Comparison of ENCODE assay signal across 14 cellular contexts in the genomic region with DNA sequence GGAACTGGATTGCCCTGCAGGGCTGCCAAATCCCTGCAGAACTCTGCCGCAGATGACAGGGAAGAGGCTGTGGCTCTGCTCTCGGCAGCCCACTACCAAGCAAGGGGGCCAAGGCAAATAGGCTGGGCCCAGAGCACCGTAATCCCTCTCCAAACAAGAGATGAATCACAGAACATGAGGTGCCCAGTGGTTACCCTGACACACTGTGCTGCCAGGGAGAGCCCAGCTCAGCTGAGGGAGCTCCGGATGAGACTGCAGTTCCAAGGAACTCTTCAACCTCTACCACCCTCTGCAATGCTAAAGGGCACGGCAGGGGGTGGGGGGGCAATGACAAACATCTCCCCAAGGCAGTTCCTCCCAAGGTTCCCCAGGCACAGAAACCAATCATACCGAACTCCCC. TPM values are rescaled to one million over a fixed set of nuclear protein-coding genes. Genes with fewer than 3 reads are reported as not detected.
DNase-seq lines count a peak whose midpoint lies in the region; ATAC-seq and TF ChIP-seq lines count a peak whose summit lies in the region.
"Had no signal": no experiment of that assay in that cellular context is flagged by ENCODE, and none has a peak within 500 bp of the region (broad histone marks: within the 10 kb centered on the region; RNA-seq: fewer than 3 reads in every experiment).

No MANE protein-coding gene starts in this region.

- H3K4me1 Mint-ChIP-seq in activated CD4-positive, alpha-beta T cell treated with anti-CD3 and anti-CD28 coated beads, Interleukin-2, amount 10 ng/mL, durations not matched to agents 24 days and 14 days = no peaks in the 10 kb centered on the region
- H3K4me1 Mint-ChIP-seq in activated T-cell treated with anti-CD3 and anti-CD28 coated beads, Interleukin-2, amount 50 U/mL, for 4 hours (ENCODE audit: low read depth) = no peaks in the 10 kb centered on the region
- H3K4me1 Mint-ChIP-seq: activated naive CD4-positive, alpha-beta T cell treated with anti-CD3 and anti-CD28 coated beads, Interleukin-2, amount 10 ng/mL, durations not matched to agents 7 days and 5 days; naive B cell had no signal

- ATAC-seq in psoas muscle (peak; percentile 40 to 87 (median 66)), GM18520 (IDR thresholded peaks at IDR 0.05; ENCODE audit: unreplicated experiment) (no peak)
- ATAC-seq in activated T-cell treated with anti-CD3 and anti-CD28 coated beads, Interleukin-2, amount 50 U/mL, for 4 hours = no peak
- ATAC-seq: activated CD8-positive, alpha-beta T cell treated with anti-CD3 and anti-CD28 coated beads, Interleukin-2, amount 10 ng/mL, durations not matched to agents 7 days and 5 days; HCT116 had no signal

- H3K4me1 ChIP-seq in HUES48 (ENCODE audit: control insufficient read depth, insufficient read depth, low read length) (peaks cover 18% of the 10 kb centered on the region), psoas muscle (peaks cover 13% of the 10 kb centered on the region)

- H3K36me3 ChIP-seq in HUES48 (ENCODE audit: control insufficient read depth, insufficient read depth, low read length) (peaks cover 13% of the 10 kb centered on the region; the same call in 1 of the 2 replicates), psoas muscle (ENCODE audit: insufficient read depth in 1 of 2, low read depth in 1 of 2) (peaks cover 0 to 16% of the 10 kb centered on the region in 2 donors)

- H3K4me3 ChIP-seq in HUES48 (ENCODE audit: low read depth, low read length) (no peak overlapping the region), psoas muscle (no peak overlapping the region)

- no peaks in the 10 kb centered on the region for H3K36me3 Mint-ChIP-seq in activated CD4-positive, alpha-beta T cell treated with anti-CD3 and anti-CD28 coated beads, Interleukin-2, amount 10 ng/mL, durations not matched to agents 24 days and 14 days (ENCODE audit: low read depth)
- no peaks in the 10 kb centered on the region for H3K36me3 Mint-ChIP-seq in activated T-cell treated with anti-CD3 and anti-CD28 coated beads, Interleukin-2, amount 50 U/mL, for 4 hours (ENCODE audit: insufficient read depth)
- H3K36me3 Mint-ChIP-seq: activated naive CD4-positive, alpha-beta T cell treated with anti-CD3 and anti-CD28 coated beads, Interleukin-2, amount 10 ng/mL, durations not matched to agents 7 days and 5 days; naive B cell had no signal

- no peaks in the 10 kb centered on the region for H3K27me3 Mint-ChIP-seq in activated CD4-positive, alpha-beta T cell treated with anti-CD3 and anti-CD28 coated beads, Interleukin-2, amount 10 ng/mL, durations not matched to agents 24 days and 14 days
- peaks cover 13% of the 10 kb centered on the region for H3K27me3 Mint-ChIP-seq in activated T-cell treated with anti-CD3 and anti-CD28 coated beads, Interleukin-2, amount 50 U/mL, for 4 hours (ENCODE audit: low read depth)
- H3K27me3 Mint-ChIP-seq: activated naive CD4-positive, alpha-beta T cell treated with anti-CD3 and anti-CD28 coated beads, Interleukin-2, amount 10 ng/mL, durations not matched to agents 7 days and 5 days had no signal

- H3K9me3 Mint-ChIP-seq in activated CD4-positive, alpha-beta T cell treated with anti-CD3 and anti-CD28 coated beads, Interleukin-2, amount 10 ng/mL, durations not matched to agents 24 days and 14 days = no peaks in the 10 kb centered on the region
- H3K9me3 Mint-ChIP-seq in activated T-cell treated with anti-CD3 and anti-CD28 coated beads, Interleukin-2, amount 50 U/mL, for 4 hours = no peaks in the 10 kb centered on the region
- H3K9me3 Mint-ChIP-seq: activated naive CD4-positive, alpha-beta T cell treated with anti-CD3 and anti-CD28 coated beads, Interleukin-2, amount 10 ng/mL, durations not matched to agents 7 days and 5 days; naive B cell had no signal

- no peaks in the 10 kb centered on the region for H3K9me3 ChIP-seq in HUES48 (ENCODE audit: control insufficient read depth, insufficient read depth, low read length)
- H3K9me3 ChIP-seq in psoas muscle = no peaks in the 10 kb centered on the region

- H3K9ac ChIP-seq in HUES48 (ENCODE audit: low read depth, low read length) = no peak overlapping the region

- H3K27me3 ChIP-seq in HUES48 (ENCODE audit: control insufficient read depth, insufficient read depth, low read length) (no peaks in the 10 kb centered on the region), psoas muscle (ENCODE audit: insufficient read depth in 3 of 3, low read length in 2 of 3) (no peaks in the 10 kb centered on the region)

- intact Hi-C loops in psoas muscle (cut with DNase I) = no loop called here
- intact Hi-C loops in activated CD4-positive, alpha-beta T cell treated with anti-CD3 and anti-CD28 coated beads, Interleukin-2, amount 10 ng/mL, durations not matched to agents 24 days and 14 days (cut with micrococcal nuclease) = no loop called here

- no peak for TF ChIP-seq CTCF in psoas muscle (IDR thresholded peaks at IDR 0.05)

- WGBS in psoas muscle, 3 donors = 20 to 37% (median 35%) methylated on average over 6 of the region's 6 CpGs

- H3K27ac ChIP-seq in HUES48 (ENCODE audit: low read depth, low read length) (peak overlapping the region; percentile 50), psoas muscle (no peak overlapping the region)

- no peak overlapping the region for H3K4me3 Mint-ChIP-seq in activated CD4-positive, alpha-beta T cell treated with anti-CD3 and anti-CD28 coated beads, Interleukin-2, amount 10 ng/mL, durations not matched to agents 24 days and 14 days
- no peak overlapping the region for H3K4me3 Mint-ChIP-seq in activated T-cell treated with anti-CD3 and anti-CD28 coated beads, Interleukin-2, amount 50 U/mL, for 4 hours
- H3K4me3 Mint-ChIP-seq: activated CD8-positive, alpha-beta T cell treated with anti-CD3 and anti-CD28 coated beads, Interleukin-2, amount 10 ng/mL, durations not matched to agents 7 days and 5 days; activated naive CD4-positive, alpha-beta T cell treated with anti-CD3 and anti-CD28 coated beads, Interleukin-2, amount 10 ng/mL, durations not matched to agents 7 days and 5 days; naive B cell had no signal

- DNase-seq in SHP77 treated with DMSO at 0.1 percent for 48 hours (lab: John Stamatoyannopoulos, UW) (peak; percentile 2), fibroblast of gingiva (ENCODE audit: low read depth) (peak; percentile 15), psoas muscle (no peak)
- DNase-seq in activated CD4-positive, alpha-beta T cell treated with anti-CD3 and anti-CD28 coated beads, Interleukin-2, amount 10 ng/mL, durations not matched to agents 24 days and 14 days = no peak
- no peak for DNase-seq in activated CD8-positive, alpha-beta memory T cell treated with anti-CD3 and anti-CD28 coated beads, Interleukin-2, amount 50 U/mL, for 48 hours
- DNase-seq in activated T-cell treated with anti-CD3 and anti-CD28 coated beads, Interleukin-2, amount 50 U/mL, for 4 hours = no peak
- DNase-seq: activated CD8-positive, alpha-beta T cell treated with anti-CD3 and anti-CD28 coated beads, Interleukin-2, amount 10 ng/mL, durations not matched to agents 7 days and 5 days; activated naive CD4-positive, alpha-beta T cell treated with anti-CD3 and anti-CD28 coated beads, Interleukin-2, amount 10 ng/mL, durations not matched to agents 7 days and 5 days; kidney; naive B cell had no signal

- no peak overlapping the region for H3K27ac Mint-ChIP-seq in activated CD4-positive, alpha-beta T cell treated with anti-CD3 and anti-CD28 coated beads, Interleukin-2, amount 10 ng/mL, durations not matched to agents 24 days and 14 days
- H3K27ac Mint-ChIP-seq: activated CD8-positive, alpha-beta T cell treated with anti-CD3 and anti-CD28 coated beads, Interleukin-2, amount 10 ng/mL, durations not matched to agents 7 days and 5 days; activated naive CD4-positive, alpha-beta T cell treated with anti-CD3 and anti-CD28 coated beads, Interleukin-2, amount 10 ng/mL, durations not matched to agents 7 days and 5 days; naive B cell had no signal

RNA-seq across cellular contexts. Expression of a gene that starts 33.9 kb away (rescaled TPM):
- 100 to 1,000 TPM in 1 of 4 donors, 10 to 100 TPM in 3; 37.4 to 147 (median 77.1) TPM for total RNA-seq in psoas muscle
- 10 to 100 TPM in 1 of 3 donors, 1 to 10 TPM in 2; 4.8 to 18.2 (median 6.2) TPM for polyA plus RNA-seq in psoas muscle
- total RNA-seq in activated CD4-positive, alpha-beta T cell treated with anti-CD3 and anti-CD28 coated beads, Interleukin-2, amount 10 ng/mL, durations not matched to agents 24 days and 14 days = 0.14 and 0.30 TPM in 2 replicates
- total RNA-seq in activated T-cell treated with anti-CD3 and anti-CD28 coated beads, Interleukin-2, amount 50 U/mL, for 4 hours = under 1 TPM; 0.11 to 0.68 (median 0.35) TPM
- total RNA-seq: chondrocyte had no signal

Comparison
In these comparisons a context has a peak if more than half of its experiments do, and no peak if none do; other contexts are left out.
1. DNase-seq: peak in SHP77 treated with DMSO at 0.1 percent for 48 hours (single experiment) and fibroblast of gingiva (single experiment); none in psoas muscle (0 of 2), activated CD4-positive, alpha-beta T cell treated with anti-CD3 and anti-CD28 coated beads, Interleukin-2, amount 10 ng/mL, durations not matched to agents 24 days and 14 days (single experiment), activated CD8-positive, alpha-beta memory T cell treated with anti-CD3 and anti-CD28 coated beads, Interleukin-2, amount 50 U/mL, for 48 hours (single experiment) and activated T-cell treated with anti-CD3 and anti-CD28 coated beads, Interleukin-2, amount 50 U/mL, for 4 hours (single experiment).
2. ATAC-seq: peak in psoas muscle (4 of 4); none in activated T-cell treated with anti-CD3 and anti-CD28 coated beads, Interleukin-2, amount 50 U/mL, for 4 hours (0 of 2) and GM18520 (single experiment).
3. RNA of a gene that starts 33.9 kb away (total RNA-seq): 37.4 to 147 TPM in psoas muscle; 0.11 to 0.68 TPM in activated T-cell treated with anti-CD3 and anti-CD28 coated beads, Interleukin-2, amount 50 U/mL, for 4 hours and 0.14 to 0.30 TPM in activated CD4-positive, alpha-beta T cell treated with anti-CD3 and anti-CD28 coated beads, Interleukin-2, amount 10 ng/mL, durations not matched to agents 24 days and 14 days; every median in the first group is over 10 times any median in the second.